ENCODE assay signal across 9 cellular contexts in genomic region chr22:20741634-20742581, GRCh38. TPM values are rescaled to one million over a fixed set of nuclear protein-coding genes. Genes with fewer than 3 reads are reported as not detected.
DNase-seq lines count a peak whose midpoint lies in the region; ATAC-seq, FAIRE-seq and TF ChIP-seq lines count a peak whose summit lies in the region.
"Had no signal": no experiment of that assay in that cellular context is flagged by ENCODE, and none has a peak within 500 bp of the region (broad histone marks: within the 10 kb centered on the region; RNA-seq: fewer than 3 reads in every experiment).

No MANE protein-coding gene starts in this region.

- H3K4me3 Mint-ChIP-seq in CD14-positive monocyte: no peak overlapping the region
- H3K4me3 Mint-ChIP-seq in stimulated activated naive CD8-positive, alpha-beta T cell treated with anti-CD3 and anti-CD28 coated beads, Interleukin-15, amount 100 ng/mL, for 72 hours: no peak overlapping the region

- H3K27me3 Mint-ChIP-seq in CD14-positive monocyte (ENCODE audit: low read depth in 3 of 3): peaks cover 0 to 1% (median 0%) of the 10 kb centered on the region in 3 donors
- H3K27me3 Mint-ChIP-seq in stimulated activated naive CD8-positive, alpha-beta T cell treated with anti-CD3 and anti-CD28 coated beads, Interleukin-15, amount 100 ng/mL, for 72 hours: no peaks in the 10 kb centered on the region

- no peak for FAIRE-seq in RCC 7860 (lab: Jason Lieb, UNC)

- peaks cover 1 to 13% (median 6%) of the 10 kb centered on the region in 7 donors for H3K9me3 Mint-ChIP-seq in CD14-positive monocyte
- H3K9me3 Mint-ChIP-seq in stimulated activated naive CD8-positive, alpha-beta T cell treated with anti-CD3 and anti-CD28 coated beads, Interleukin-15, amount 100 ng/mL, for 72 hours: no peaks in the 10 kb centered on the region

- intact Hi-C loops in CD14-positive monocyte (cut with micrococcal nuclease): no loop called here

- TF ChIP-seq CTCF in CD14-positive monocyte (IDR thresholded peaks at IDR 0.05) (peak; percentile 88), GM20000 (IDR thresholded peaks at IDR 0.05; ENCODE audit: extremely low read depth, missing control alignments) (peak; percentile 64)

- H3K36me3 Mint-ChIP-seq in CD14-positive monocyte: peaks cover 61 to 71% of the 10 kb centered on the region in 2 donors

- peaks cover 16% of the 10 kb centered on the region for H3K4me1 Mint-ChIP-seq in CD14-positive monocyte
- no peaks in the 10 kb centered on the region for H3K4me1 Mint-ChIP-seq in stimulated activated naive CD8-positive, alpha-beta T cell treated with anti-CD3 and anti-CD28 coated beads, Interleukin-15, amount 100 ng/mL, for 72 hours

- no peak for DNase-seq in CD14-positive monocyte (ENCODE audit: low spot score)
- peak; percentile 66 for DNase-seq in GM20000 (ENCODE audit: low spot score)
- peak; percentile 19 for DNase-seq in RCC 7860 (ENCODE audit: low spot score)
- DNase-seq in astrocyte of the hippocampus (ENCODE audit: low read depth, low spot score): peak; percentile 56
- peak; percentile 63 for DNase-seq in left kidney (ENCODE audit: low read depth, low spot score)
- peak; percentile 23 to 33 for DNase-seq in stimulated activated naive CD8-positive, alpha-beta T cell treated with anti-CD3 and anti-CD28 coated beads, Interleukin-15, amount 100 ng/mL, for 72 hours
- DNase-seq: right cardiac atrium had no signal

- H3K27ac Mint-ChIP-seq in CD14-positive monocyte: peak overlapping the region in 1 of 7 donors; percentile 25
- no peak overlapping the region for H3K27ac Mint-ChIP-seq in stimulated activated naive CD8-positive, alpha-beta T cell treated with anti-CD3 and anti-CD28 coated beads, Interleukin-15, amount 100 ng/mL, for 72 hours

- no peak for ATAC-seq in stimulated activated naive CD8-positive, alpha-beta T cell treated with anti-CD3 and anti-CD28 coated beads, Interleukin-15, amount 100 ng/mL, for 72 hours
- ATAC-seq in GM19467 (IDR thresholded peaks at IDR 0.05; ENCODE audit: unreplicated experiment) (no peak), HG03097 (IDR thresholded peaks at IDR 0.05; ENCODE audit: low FRiP score, unreplicated experiment) (no peak)

RNA-seq across cellular contexts. Expression of gene SERPIND1, which starts 32.0 kb away (rescaled TPM):
- not detected for polyA plus RNA-seq in CD14-positive monocyte
